Comparison of ENCODE assay signal across 31 cellular contexts in the genomic region with DNA sequence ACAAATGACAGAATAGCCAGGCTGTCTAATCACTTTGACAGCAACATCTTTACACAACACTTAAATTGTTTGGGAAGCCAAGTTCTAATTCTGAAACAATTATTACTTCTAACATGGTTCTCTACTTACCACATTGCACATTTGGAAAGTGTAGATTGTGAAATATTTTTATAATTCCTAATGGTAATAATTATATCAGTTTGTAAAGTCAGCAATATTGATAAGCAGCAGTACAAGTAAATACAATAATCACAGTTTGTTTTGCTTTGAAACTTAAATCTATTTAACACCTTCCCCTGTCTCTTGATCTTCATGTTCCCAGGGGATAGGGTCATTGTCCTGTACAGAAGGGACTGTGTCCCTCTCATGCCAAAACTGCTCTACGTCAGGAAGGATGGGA. TPM values are rescaled to one million over a fixed set of nuclear protein-coding genes. Genes with fewer than 3 reads are reported as not detected.
"Had no signal": no experiment of that assay in that cellular context is flagged by ENCODE, and none has a peak within 500 bp of the region (broad histone marks: within the 10 kb centered on the region; RNA-seq: fewer than 3 reads in every experiment).

No MANE protein-coding gene starts in this region.

- ATAC-seq: activated T-cell treated with anti-CD3 and anti-CD28 coated beads, Interleukin-2, amount 50 U/mL, for 72 hours; T-helper 17 cell had no signal

- H3K4me3 ChIP-seq: MG63, Peyer's patch, SJSA1 had no signal

- H3K9me3 ChIP-seq: MG63, Peyer's patch, SJSA1 had no signal

- H3K27ac Mint-ChIP-seq: activated naive CD4-positive, alpha-beta T cell treated with anti-CD3 and anti-CD28 coated beads, Interleukin-2, amount 10 ng/mL, durations not matched to agents 7 days and 5 days; activated T-helper 2 cell treated with anti-CD3 and anti-CD28 coated beads, Interferon-gamma antibody, Interleukin-2, Interleukin-4, amounts not matched to agents 10 μg/mL and 5 μg/mL and 100 μg/mL, durations not matched to agents 14 hours and 24 hours and 36 hours; T-helper 17 cell; WTC11 had no signal

- H3K27ac ChIP-seq: KMS-11, Peyer's patch, SJSA1 had no signal

- H3K4me1 ChIP-seq: Peyer's patch, SJSA1 had no signal

- H3K4me1 Mint-ChIP-seq: activated naive CD4-positive, alpha-beta T cell treated with anti-CD3 and anti-CD28 coated beads, Interleukin-2, amount 10 ng/mL, durations not matched to agents 7 days and 5 days had no signal

- H3K4me2 ChIP-seq: KMS-11 had no signal

- H3K27me3 Mint-ChIP-seq: activated naive CD4-positive, alpha-beta T cell treated with anti-CD3 and anti-CD28 coated beads, Interleukin-2, amount 10 ng/mL, durations not matched to agents 7 days and 5 days had no signal

- DNase-seq: activated CD4-positive, alpha-beta T cell treated with anti-CD3 and anti-CD28 coated beads for 48 hours; activated CD4-positive, alpha-beta T cell treated with anti-CD3 and anti-CD28 coated beads, Interleukin-2, amount 50 U/mL, for 48 hours; activated CD4-positive, CD25-positive, alpha-beta regulatory T cell treated with anti-CD3 and anti-CD28 coated beads, Interleukin-2, amount 50 U/mL, for 72 hours; activated CD8-positive, alpha-beta memory T cell treated with anti-CD3 and anti-CD28 coated beads for 24 hours; activated gamma-delta T cell treated with Interleukin-2 at 50 U/mL for 16 hours; activated naive CD4-positive, alpha-beta T cell treated with anti-CD3 and anti-CD28 coated beads, Interleukin-2, amount 10 ng/mL, durations not matched to agents 7 days and 5 days; activated T-cell treated with anti-CD3 and anti-CD28 coated beads, Interleukin-2, amount 50 U/mL, for 72 hours; aorta; MG63; MV-4-11; NCI-H1092 treated with DMSO at 0.1 percent for 48 hours; NCI-H1417 treated with DMSO at 0.1 percent for 48 hours; NCI-H1694; NCI-H2029; NCI-H2107; NCI-H2171 treated with DMSO at 0.1 percent for 48 hours; NCI-H226; NCI-H526; NCI-H82; NK-92 treated with Interleukin-12 subunit alpha and Interleukin-12 subunit beta, amount 100 ng/mL, for 24 hours; OCI-M1; Peyer's patch; SHP77; T-helper 17 cell; T-helper 9 cell had no signal

- H3K9ac ChIP-seq: KMS-11 had no signal

- H3K27me3 ChIP-seq: MG63, Peyer's patch had no signal

- H3K4me3 Mint-ChIP-seq: activated naive CD4-positive, alpha-beta T cell treated with anti-CD3 and anti-CD28 coated beads, Interleukin-2, amount 10 ng/mL, durations not matched to agents 7 days and 5 days; activated T-cell treated with anti-CD3 and anti-CD28 coated beads, Interleukin-2, amount 50 U/mL, for 72 hours; T-helper 17 cell; WTC11 had no signal

- H3K9me3 Mint-ChIP-seq: activated naive CD4-positive, alpha-beta T cell treated with anti-CD3 and anti-CD28 coated beads, Interleukin-2, amount 10 ng/mL, durations not matched to agents 7 days and 5 days; activated T-cell treated with anti-CD3 and anti-CD28 coated beads, Interleukin-2, amount 50 U/mL, for 72 hours; activated T-helper 2 cell treated with anti-CD3 and anti-CD28 coated beads, Interferon-gamma antibody, Interleukin-2, Interleukin-4, amounts not matched to agents 10 μg/mL and 5 μg/mL and 100 μg/mL, durations not matched to agents 14 hours and 24 hours and 36 hours; WTC11 had no signal

RNA-seq across cellular contexts. Expression of a gene that starts 1.4 kb away (rescaled TPM):
- total RNA-seq: activated T-cell treated with anti-CD3 and anti-CD28 coated beads, Interleukin-2, amount 50 U/mL, for 72 hours; activated T-helper 2 cell treated with anti-CD3 and anti-CD28 coated beads, Interferon-gamma antibody, Interleukin-2, Interleukin-4, amounts not matched to agents 10 μg/mL and 5 μg/mL and 100 μg/mL, durations not matched to agents 14 hours and 24 hours and 36 hours; bronchial epithelial cell; NCI-H460; Peyer's patch; SJSA1; T-helper 17 cell; WTC11 had no signal
- polyA plus RNA-seq: aorta had no signal
